In genomic region chr3:21158801-21159564, GRCh38 we compare ENCODE assay signal across 19 cellular contexts.
DNase-seq lines count a peak whose midpoint lies in the region; ATAC-seq and TF ChIP-seq lines count a peak whose summit lies in the region.
"Had no signal": no experiment of that assay in that cellular context is flagged by ENCODE, and none has a peak within 500 bp of the region (broad histone marks: within the 10 kb centered on the region; RNA-seq: fewer than 3 reads in every experiment).

No MANE protein-coding gene starts in this region.

- peaks cover 5% of the 10 kb centered on the region for H3K4me1 ChIP-seq in fibroblast of lung (ENCODE audit: control insufficient read depth, extremely low read depth, insufficient read depth, low read length)
- H3K4me1 ChIP-seq in skeletal muscle satellite cell (ENCODE audit: control insufficient read depth, insufficient read depth, low read length) = peaks cover 9% of the 10 kb centered on the region
- H3K4me1 ChIP-seq: pancreas had no signal

- H3K4me3 ChIP-seq in HFF-Myc (replicated peaks; ENCODE audit: low read depth, low read length) (no peak overlapping the region), fibroblast of lung (replicated peaks in 1 of 4; ENCODE audit: control extremely low read depth in 1 of 4, insufficient read depth in 1 of 4, low read depth in 3 of 4, low read length in 4 of 4) (no peak overlapping the region), skeletal muscle satellite cell (ENCODE audit: low read length) (no peak overlapping the region)
- H3K4me3 ChIP-seq: pancreas had no signal

- H3K4me2 ChIP-seq in fibroblast of lung (ENCODE audit: extremely low read depth, insufficient read depth, low read length) (peak overlapping the region; percentile 48), skeletal muscle satellite cell (ENCODE audit: low read length) (peak overlapping the region; percentile 53)

- H3K4me1 Mint-ChIP-seq in type B pancreatic cell (ENCODE audit: unreplicated experiment) = no peaks in the 10 kb centered on the region
- H3K4me1 Mint-ChIP-seq: activated CD4-positive, alpha-beta T cell treated with anti-CD3 and anti-CD28 coated beads, Interleukin-2, amount 10 ng/mL, durations not matched to agents 24 days and 14 days; CD4-positive, CD25-positive, alpha-beta regulatory T cell; stimulated activated memory B cell treated with anti-CD40 and anti-IgM and Interleukin-4, amounts not matched to agents 10 μg/mL and 1 μg/mL and 100 μg/mL, for 72 hours had no signal

- CTCF ChIA-PET in GM10248 (lab: Yijun Ruan, JAX) = interaction anchor here (1.4 to 1.9 kb wide), 2 partner anchors 10 to 12 kb away, joined by 5 to 6 read pairs; no protein-coding TSS in a partner anchor

- no peaks in the 10 kb centered on the region for H3K9me3 Mint-ChIP-seq in type B pancreatic cell
- H3K9me3 Mint-ChIP-seq: activated CD4-positive, alpha-beta T cell treated with anti-CD3 and anti-CD28 coated beads, Interleukin-2, amount 10 ng/mL, durations not matched to agents 24 days and 14 days had no signal

- peak overlapping the region; percentile 4 for H3K27ac ChIP-seq in fibroblast of lung (ENCODE audit: insufficient read depth, low read length)
- H3K27ac ChIP-seq: pancreas had no signal

- peak overlapping the region; percentile 5 for H2AFZ ChIP-seq in fibroblast of lung (ENCODE audit: low read length)

- POLR2A ChIA-PET in GM10248 (lab: Yijun Ruan, JAX) = no interaction called here

- H3K79me2 ChIP-seq in fibroblast of lung (ENCODE audit: control insufficient read depth, insufficient read depth, low read length) = no peaks in the 10 kb centered on the region

- DNase-seq in HFF-Myc (ENCODE audit: extremely low read depth, low read depth) = peak; percentile 27
- peak; percentile 17 for DNase-seq in SK-N-DZ (ENCODE audit: low spot score)
- DNase-seq in fibroblast of lung (ENCODE audit: low read depth in 2 of 2) = peak; percentile 26 to 75
- no peak for DNase-seq in GM10248 (ENCODE audit: extremely low spot score)
- no peak for DNase-seq in type B pancreatic cell (ENCODE audit: extremely low spot score, unreplicated experiment)
- DNase-seq in left lobe of liver (ENCODE audit: low spot score) = no peak
- DNase-seq: activated CD4-positive, alpha-beta T cell treated with anti-CD3 and anti-CD28 coated beads, Interleukin-2, amount 10 ng/mL, durations not matched to agents 24 days and 14 days; activated CD8-positive, alpha-beta memory T cell treated with anti-CD3 and anti-CD28 coated beads, Interleukin-2, amount 50 U/mL, for 48 hours; activated naive CD4-positive, alpha-beta T cell treated with Interleukin-2 at 50 U/mL for 16 hours; CD4-positive, CD25-positive, alpha-beta regulatory T cell; DMS79 treated with DMSO at 0.1 percent for 48 hours; Kasumi-1; left cardiac atrium; NCI-H1436; NCI-H226; pancreas had no signal

- no peaks in the 10 kb centered on the region for H3K9me3 ChIP-seq in fibroblast of lung (ENCODE audit: control insufficient read depth, insufficient read depth, low read depth, low read length)
- no peaks in the 10 kb centered on the region for H3K9me3 ChIP-seq in skeletal muscle satellite cell (replicated peaks; ENCODE audit: low read length)
- H3K9me3 ChIP-seq: pancreas had no signal

- H3K36me3 ChIP-seq in fibroblast of lung (ENCODE audit: control insufficient read depth, insufficient read depth, low read length) (no peaks in the 10 kb centered on the region), skeletal muscle satellite cell (ENCODE audit: insufficient read depth, low read length) (no peaks in the 10 kb centered on the region)
- H3K36me3 ChIP-seq: pancreas had no signal

- no peaks in the 10 kb centered on the region for H3K36me3 Mint-ChIP-seq in type B pancreatic cell
- H3K36me3 Mint-ChIP-seq: CD4-positive, CD25-positive, alpha-beta regulatory T cell; stimulated activated memory B cell treated with anti-CD40 and anti-IgM and Interleukin-4, amounts not matched to agents 10 μg/mL and 1 μg/mL and 100 μg/mL, for 72 hours had no signal

- no peak overlapping the region for H3K27ac Mint-ChIP-seq in type B pancreatic cell
- H3K27ac Mint-ChIP-seq: activated CD4-positive, alpha-beta T cell treated with anti-CD3 and anti-CD28 coated beads, Interleukin-2, amount 10 ng/mL, durations not matched to agents 24 days and 14 days; CD4-positive, CD25-positive, alpha-beta regulatory T cell; stimulated activated memory B cell treated with anti-CD40 and anti-IgM and Interleukin-4, amounts not matched to agents 10 μg/mL and 1 μg/mL and 100 μg/mL, for 72 hours had no signal

- H3K27me3 Mint-ChIP-seq in type B pancreatic cell = no peaks in the 10 kb centered on the region
- H3K27me3 Mint-ChIP-seq: activated CD4-positive, alpha-beta T cell treated with anti-CD3 and anti-CD28 coated beads, Interleukin-2, amount 10 ng/mL, durations not matched to agents 24 days and 14 days; CD4-positive, CD25-positive, alpha-beta regulatory T cell; stimulated activated memory B cell treated with anti-CD40 and anti-IgM and Interleukin-4, amounts not matched to agents 10 μg/mL and 1 μg/mL and 100 μg/mL, for 72 hours had no signal

- H3K9ac ChIP-seq in fibroblast of lung (ENCODE audit: insufficient read depth, low read length) (no peak overlapping the region), skeletal muscle satellite cell (ENCODE audit: low read depth, low read length) (no peak overlapping the region)

- ATAC-seq in HG03432 (IDR thresholded peaks at IDR 0.05; ENCODE audit: unreplicated experiment) = no peak
- no peak for ATAC-seq in left lobe of liver
- ATAC-seq: left cardiac atrium; pancreas; stimulated activated memory B cell treated with anti-CD40 and anti-IgM and Interleukin-4, amounts not matched to agents 10 μg/mL and 1 μg/mL and 100 μg/mL, for 72 hours had no signal

- no peak overlapping the region for H3K4me3 Mint-ChIP-seq in type B pancreatic cell
- H3K4me3 Mint-ChIP-seq: activated CD4-positive, alpha-beta T cell treated with anti-CD3 and anti-CD28 coated beads, Interleukin-2, amount 10 ng/mL, durations not matched to agents 24 days and 14 days; CD4-positive, CD25-positive, alpha-beta regulatory T cell; stimulated activated memory B cell treated with anti-CD40 and anti-IgM and Interleukin-4, amounts not matched to agents 10 μg/mL and 1 μg/mL and 100 μg/mL, for 72 hours had no signal

- TF ChIP-seq CTCF in HFF-Myc (IDR thresholded peaks at IDR 0.05; ENCODE audit: low read depth, low read length, missing control alignments) = no peak
- TF ChIP-seq CTCF in fibroblast of lung (conservative IDR thresholded peaks at IDR 0.05 in 1 of 2, IDR thresholded peaks at IDR 0.05 in 1 of 2; ENCODE audit: low read depth in 1 of 2, low read length in 2 of 2) = no peak
- no peak for TF ChIP-seq CTCF in GM10248 (IDR thresholded peaks at IDR 0.05; ENCODE audit: control extremely low read depth, extremely low read depth, low read depth, missing control alignments)
- TF ChIP-seq CTCF in type B pancreatic cell (conservative IDR thresholded peaks at IDR 0.05) = no peak

- no peaks in the 10 kb centered on the region for H4K20me1 ChIP-seq in fibroblast of lung (ENCODE audit: control insufficient read depth, extremely low read depth, insufficient read depth, low read length)

- H3K27me3 ChIP-seq in fibroblast of lung (ENCODE audit: control insufficient read depth, insufficient read depth, low read length) = no peaks in the 10 kb centered on the region
- H3K27me3 ChIP-seq in skeletal muscle satellite cell (ENCODE audit: control insufficient read depth, insufficient read depth, low read length) = no peaks in the 10 kb centered on the region
- H3K27me3 ChIP-seq: pancreas had no signal

Comparison
In these comparisons a context has a peak if more than half of its experiments do, and no peak if none do; other contexts are left out.
1. DNase-seq: peak in HFF-Myc (single experiment), SK-N-DZ (single experiment) and fibroblast of lung (2 of 2); none in GM10248 (single experiment), type B pancreatic cell (single experiment) and left lobe of liver (single experiment).